1 cellular context compared by ENCODE assay signal in the genomic region with DNA sequence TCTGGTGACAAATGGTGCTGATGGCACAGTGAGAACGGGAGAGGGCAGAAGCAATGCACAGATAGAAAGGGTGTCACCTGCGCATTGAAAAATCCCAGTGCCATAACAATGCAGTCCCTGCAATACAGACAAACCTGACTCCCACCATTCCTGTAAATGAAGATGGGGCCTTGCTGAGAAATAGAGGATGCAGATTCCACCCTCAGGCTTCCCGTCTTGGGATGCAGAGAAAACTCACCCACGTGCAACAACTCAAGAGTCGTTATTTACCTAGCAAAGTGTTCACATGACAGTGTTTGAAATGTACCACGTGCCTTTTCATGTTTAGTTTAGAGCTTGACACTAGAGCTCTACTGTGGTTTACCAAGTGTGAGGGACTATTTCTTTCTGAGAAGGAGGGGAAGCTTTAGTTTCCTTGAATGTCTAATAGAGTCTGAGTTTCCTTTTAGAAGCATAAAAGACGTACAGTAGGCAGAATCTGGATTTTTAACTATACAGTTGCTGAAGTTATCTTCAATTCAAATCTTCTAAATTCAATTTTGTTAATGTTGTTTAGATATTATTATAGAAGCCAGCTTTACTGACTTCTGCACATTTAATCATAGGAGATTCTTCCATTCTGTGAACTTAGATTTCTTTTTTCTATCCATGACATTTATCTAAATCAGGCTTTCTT.
TF ChIP-seq lines count a peak whose summit lies in the region.

No MANE protein-coding gene starts in this region.

TF ChIP-seq in SK-N-SH treated with all-trans-retinoic acid at 6 μM for 48 hours, 23 proteins besides CTCF, POLR2A, EP300 and RAD21:
- TF ChIP-seq, protein P1, sequence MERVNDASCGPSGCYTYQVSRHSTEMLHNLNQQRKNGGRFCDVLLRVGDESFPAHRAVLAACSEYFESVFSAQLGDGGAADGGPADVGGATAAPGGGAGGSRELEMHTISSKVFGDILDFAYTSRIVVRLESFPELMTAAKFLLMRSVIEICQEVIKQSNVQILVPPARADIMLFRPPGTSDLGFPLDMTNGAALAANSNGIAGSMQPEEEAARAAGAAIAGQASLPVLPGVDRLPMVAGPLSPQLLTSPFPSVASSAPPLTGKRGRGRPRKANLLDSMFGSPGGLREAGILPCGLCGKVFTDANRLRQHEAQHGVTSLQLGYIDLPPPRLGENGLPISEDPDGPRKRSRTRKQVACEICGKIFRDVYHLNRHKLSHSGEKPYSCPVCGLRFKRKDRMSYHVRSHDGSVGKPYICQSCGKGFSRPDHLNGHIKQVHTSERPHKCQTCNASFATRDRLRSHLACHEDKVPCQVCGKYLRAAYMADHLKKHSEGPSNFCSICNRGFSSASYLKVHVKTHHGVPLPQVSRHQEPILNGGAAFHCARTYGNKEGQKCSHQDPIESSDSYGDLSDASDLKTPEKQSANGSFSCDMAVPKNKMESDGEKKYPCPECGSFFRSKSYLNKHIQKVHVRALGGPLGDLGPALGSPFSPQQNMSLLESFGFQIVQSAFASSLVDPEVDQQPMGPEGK (CRISPR knock-in tag; IDR thresholded peaks at IDR 0.05; ENCODE audit: borderline replicate concordance): no peak
- TF ChIP-seq TOX (CRISPR knock-in tag; IDR thresholded peaks at IDR 0.05; ENCODE audit: borderline replicate concordance): no peak
- peak; percentile 98 for TF ChIP-seq ZNF8 (CRISPR knock-in tag; IDR thresholded peaks at IDR 0.05)
- TF ChIP-seq ZNF70 (CRISPR knock-in tag; IDR thresholded peaks at IDR 0.05): no peak
- TF ChIP-seq GLIS3 (CRISPR knock-in tag; IDR thresholded peaks at IDR 0.05): no peak
- TF ChIP-seq, protein P2, sequence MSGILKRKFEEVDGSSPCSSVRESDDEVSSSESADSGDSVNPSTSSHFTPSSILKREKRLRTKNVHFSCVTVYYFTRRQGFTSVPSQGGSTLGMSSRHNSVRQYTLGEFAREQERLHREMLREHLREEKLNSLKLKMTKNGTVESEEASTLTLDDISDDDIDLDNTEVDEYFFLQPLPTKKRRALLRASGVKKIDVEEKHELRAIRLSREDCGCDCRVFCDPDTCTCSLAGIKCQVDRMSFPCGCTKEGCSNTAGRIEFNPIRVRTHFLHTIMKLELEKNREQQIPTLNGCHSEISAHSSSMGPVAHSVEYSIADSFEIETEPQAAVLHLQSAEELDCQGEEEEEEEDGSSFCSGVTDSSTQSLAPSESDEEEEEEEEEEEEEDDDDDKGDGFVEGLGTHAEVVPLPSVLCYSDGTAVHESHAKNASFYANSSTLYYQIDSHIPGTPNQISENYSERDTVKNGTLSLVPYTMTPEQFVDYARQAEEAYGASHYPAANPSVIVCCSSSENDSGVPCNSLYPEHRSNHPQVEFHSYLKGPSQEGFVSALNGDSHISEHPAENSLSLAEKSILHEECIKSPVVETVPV (CRISPR knock-in tag; IDR thresholded peaks at IDR 0.05): no peak
- TF ChIP-seq RARB (CRISPR knock-in tag; IDR thresholded peaks at IDR 0.05): no peak
- TF ChIP-seq PPARA (CRISPR knock-in tag; IDR thresholded peaks at IDR 0.05; ENCODE audit: borderline replicate concordance): no peak
- no peak for TF ChIP-seq ESRRG (CRISPR knock-in tag; IDR thresholded peaks at IDR 0.05)
